1 cellular context compared by ENCODE assay signal in genomic region chr15:52284164-52284563, GRCh38.
TF ChIP-seq lines count a peak whose summit lies in the region.

No MANE protein-coding gene starts in this region.

TF ChIP-seq in HCT116, 20 proteins besides CTCF, POLR2A, EP300 and RAD21 (continued from another document):
- TF ChIP-seq REST (IDR thresholded peaks at IDR 0.05; ENCODE audit: low read depth): no peak
- TF ChIP-seq CBX3 (IDR thresholded peaks at IDR 0.05; ENCODE audit: low read depth): no peak
- no peak for TF ChIP-seq ELF1 (IDR thresholded peaks at IDR 0.05; ENCODE audit: borderline replicate concordance, low read depth)
- no peak for TF ChIP-seq CEBPB (IDR thresholded peaks at IDR 0.05; ENCODE audit: low read depth)
- TF ChIP-seq POLR2AphosphoS5 (IDR thresholded peaks at IDR 0.05; ENCODE audit: low read depth, low read length): no peak
- no peak for TF ChIP-seq ZNF274 (IDR thresholded peaks at IDR 0.05; ENCODE audit: low read depth, low read length)
- no peak for TF ChIP-seq ZBTB33 (IDR thresholded peaks at IDR 0.05; ENCODE audit: extremely low read depth, insufficient replicate concordance, low read length)
- no peak for TF ChIP-seq MAX (IDR thresholded peaks at IDR 0.05)
